ENCODE assay signal across 8 cellular contexts in genomic region chr19:49639401-49640112, GRCh38. TPM values are rescaled to one million over a fixed set of nuclear protein-coding genes. Genes with fewer than 3 reads are reported as not detected.
DNase-seq lines count a peak whose midpoint lies in the region; ATAC-seq and TF ChIP-seq lines count a peak whose summit lies in the region.

No MANE protein-coding gene starts in this region.

- TF ChIP-seq RAD21 in SK-N-SH (IDR thresholded peaks at IDR 0.05; ENCODE audit: low read length) = no peak

- in situ Hi-C loops in KBM-7 (cut with MboI; ENCODE audit: low pct_unique_long_range_greater_than_20kb, low sequenced_read_pairs) = no loop called here

- no peak for TF ChIP-seq CTCF in SK-N-SH (IDR thresholded peaks at IDR 0.05)
- TF ChIP-seq CTCF in kidney epithelial cell (IDR thresholded peaks at IDR 0.05; ENCODE audit: insufficient read depth, low read length, poor library complexity, severe bottlenecking) = no peak

- H3K9me2 ChIP-seq in SK-N-SH = no peaks in the 10 kb centered on the region

- H3K36me3 Mint-ChIP-seq in activated naive CD8-positive, alpha-beta T cell treated with anti-CD3 and anti-CD28 coated beads for 36 hours = peaks cover 16% of the 10 kb centered on the region

- POLR2A ChIA-PET in SK-N-SH (lab: Yijun Ruan, JAX) = interaction anchor here (0.7 to 1.3 kb wide), 6 partner anchors 8 to 211 kb away, joined by 3 to 5 read pairs (median 4); partner anchors contain the start of genes NOSIP, PRR12, PRRG2 and PTOV1

- H3K4me1 Mint-ChIP-seq in activated naive CD8-positive, alpha-beta T cell treated with anti-CD3 and anti-CD28 coated beads for 36 hours = peaks cover 43% of the 10 kb centered on the region

- H3K9ac ChIP-seq in SK-N-SH = peak overlapping the region; percentile 76

- H3K27ac Mint-ChIP-seq in activated naive CD8-positive, alpha-beta T cell treated with anti-CD3 and anti-CD28 coated beads for 36 hours = no peak overlapping the region

- H3K9me3 Mint-ChIP-seq in activated naive CD8-positive, alpha-beta T cell treated with anti-CD3 and anti-CD28 coated beads for 36 hours = no peaks in the 10 kb centered on the region

- peak overlapping the region; percentile 69 for H3K4me3 Mint-ChIP-seq in activated naive CD8-positive, alpha-beta T cell treated with anti-CD3 and anti-CD28 coated beads for 36 hours

- H2AFZ ChIP-seq in SK-N-SH (ENCODE audit: low read depth) = no peak overlapping the region

- H3K36me3 ChIP-seq in SK-N-SH (replicated peaks in 1 of 2; ENCODE audit: control insufficient read depth in 1 of 2, insufficient read depth in 2 of 2, low read length in 1 of 2) = peaks cover 0 to 4% of the 10 kb centered on the region in 2 experiments
- no peaks in the 10 kb centered on the region for H3K36me3 ChIP-seq in kidney epithelial cell (ENCODE audit: control insufficient read depth, insufficient read depth, low read length)

- no peak for ATAC-seq in SK-N-SH treated with all-trans-retinoic acid at 6 μM for 48 hours

- DNase-seq in SK-N-SH (no peak), kidney epithelial cell (ENCODE audit: low read depth) (no peak), substantia nigra (lab: John Stamatoyannopoulos, UW) (peak in 1 of 49 donors; percentile 23), NCI-H1417 treated with DMSO at 0.1 percent for 48 hours (lab: John Stamatoyannopoulos, UW) (no peak), COR-L47 (lab: John Stamatoyannopoulos, UW) (no peak), KBM-7 (no peak)
- no peak for DNase-seq in activated naive CD8-positive, alpha-beta T cell treated with anti-CD3 and anti-CD28 coated beads for 36 hours

- CTCF ChIA-PET in SK-N-SH (lab: Yijun Ruan, JAX) = interaction anchor here (0.8 to 5.2 kb wide), 3 partner anchors 32 to 44 kb away, joined by 3 to 31 read pairs (median 7); partner anchors contain the start of gene PRMT1

- peak overlapping the region; percentile 97 for H3K4me2 ChIP-seq in SK-N-SH

- H3K79me2 ChIP-seq in SK-N-SH (ENCODE audit: insufficient read depth) = peaks cover 46% of the 10 kb centered on the region

- H3K4me3 ChIP-seq in SK-N-SH (ENCODE audit: low read depth in 2 of 2, low read length in 1 of 2) (peak overlapping the region; percentile 64 to 87), kidney epithelial cell (ENCODE audit: low read depth, low read length) (peak overlapping the region; percentile 68)

- H3K27me3 ChIP-seq in SK-N-SH (ENCODE audit: insufficient read depth) = no peaks in the 10 kb centered on the region
- no peaks in the 10 kb centered on the region for H3K27me3 ChIP-seq in kidney epithelial cell (ENCODE audit: control insufficient read depth, insufficient read depth, low read length)

- no peak for TF ChIP-seq EP300 in SK-N-SH (IDR thresholded peaks at IDR 0.05; ENCODE audit: borderline replicate concordance in 1 of 2, low read depth in 1 of 2, low read length in 1 of 2)

- H3K4me1 ChIP-seq in SK-N-SH (ENCODE audit: control insufficient read depth in 1 of 2, insufficient read depth in 2 of 2, low read depth in 1 of 2, low read length in 1 of 2) = peaks cover 14 to 32% of the 10 kb centered on the region in 2 experiments

- peaks cover 14% of the 10 kb centered on the region for H3F3A ChIP-seq in SK-N-SH (replicated peaks; ENCODE audit: insufficient read depth)

- H4K20me1 ChIP-seq in SK-N-SH (ENCODE audit: insufficient read depth) = peaks cover 4% of the 10 kb centered on the region; the same call in 1 of the 2 replicates

- 37% methylated on average over 8 of the region's 31 CpGs for WGBS in SK-N-SH (ENCODE audit: low lambda C conversion rate)

- no peaks in the 10 kb centered on the region for H3K9me3 ChIP-seq in SK-N-SH

- H3K27ac ChIP-seq in SK-N-SH (ENCODE audit: low read depth in 2 of 2, low read length in 1 of 2) = peak overlapping the region; percentile 62 to 100
- H3K27ac ChIP-seq in substantia nigra (ENCODE audit: low read depth, low read length, poor library complexity, severe bottlenecking) = peak overlapping the region; percentile 68

- no peaks in the 10 kb centered on the region for H3K27me3 Mint-ChIP-seq in activated naive CD8-positive, alpha-beta T cell treated with anti-CD3 and anti-CD28 coated beads for 36 hours

TF ChIP-seq in SK-N-SH, 30 proteins besides CTCF, POLR2A, EP300 and RAD21:
- TF ChIP-seq ELF1 (IDR thresholded peaks at IDR 0.05) (no peak), JUND (IDR thresholded peaks at IDR 0.05) (no peak)

TF ChIP-seq in SK-N-SH treated with all-trans-retinoic acid at 6 μM for 48 hours, 23 proteins besides CTCF, POLR2A, EP300 and RAD21 (continues in another document):
- TF ChIP-seq PATZ1 (CRISPR knock-in tag; IDR thresholded peaks at IDR 0.05; ENCODE audit: borderline replicate concordance) (no peak), SNAI2 (CRISPR knock-in tag; IDR thresholded peaks at IDR 0.05) (no peak), TSHZ2 (CRISPR knock-in tag; IDR thresholded peaks at IDR 0.05) (no peak), ZFP3 (CRISPR knock-in tag; IDR thresholded peaks at IDR 0.05) (no peak), ESRRG (CRISPR knock-in tag; IDR thresholded peaks at IDR 0.05) (no peak), ARNTL (CRISPR knock-in tag; IDR thresholded peaks at IDR 0.05; ENCODE audit: borderline replicate concordance, low read depth) (no peak), OSR1 (CRISPR knock-in tag; IDR thresholded peaks at IDR 0.05) (no peak)

RNA-seq across cellular contexts. Expression of gene RRAS, which starts 0.4 kb away (rescaled TPM):
- polyA plus RNA-seq in SK-N-SH (2012; rRNA removed) = 113 and 141 TPM in 2 replicates
- 75.1 and 114 TPM in 2 replicates for polyA plus RNA-seq in SK-N-SH (2012; cell fraction: cytosol; rRNA removed)
- 85.4 and 90.9 TPM in 2 replicates for polyA plus RNA-seq in SK-N-SH (2012; cell fraction: nucleus; rRNA removed)
- total RNA-seq in activated naive CD8-positive, alpha-beta T cell treated with anti-CD3 and anti-CD28 coated beads for 36 hours = 1 to 10 TPM; 4.4 to 5.0 TPM
- 32.8 and 44.1 TPM in 2 replicates for total RNA-seq in kidney epithelial cell

RNA-seq across cellular contexts. Expression of gene SCAF1, which starts 2.5 kb away (rescaled TPM):
- polyA plus RNA-seq in SK-N-SH (2012; rRNA removed) = 5.5 and 9.5 TPM in 2 replicates
- polyA plus RNA-seq in SK-N-SH (2012; cell fraction: cytosol; rRNA removed) = 9.1 and 15.9 TPM in 2 replicates
- 51.6 and 91.2 TPM in 2 replicates for polyA plus RNA-seq in SK-N-SH (2012; cell fraction: nucleus; rRNA removed)
- 10 to 100 TPM; 58.9 to 62.2 TPM for total RNA-seq in activated naive CD8-positive, alpha-beta T cell treated with anti-CD3 and anti-CD28 coated beads for 36 hours
- total RNA-seq in kidney epithelial cell = 38.9 and 51.1 TPM in 2 replicates

RNA-seq across cellular contexts. Expression of gene IRF3, which starts 26.1 kb away (rescaled TPM):
- 85.9 and 112 TPM in 2 replicates for polyA plus RNA-seq in SK-N-SH (2012; rRNA removed)
- polyA plus RNA-seq in SK-N-SH (2012; cell fraction: cytosol; rRNA removed) = 37.9 and 61.4 TPM in 2 replicates
- polyA plus RNA-seq in SK-N-SH (2012; cell fraction: nucleus; rRNA removed) = 301 and 750 TPM in 2 replicates
- 100 to 1,000 TPM in 1 of 2 experiments, 10 to 100 TPM in 1; 94.5 to 105 TPM for total RNA-seq in activated naive CD8-positive, alpha-beta T cell treated with anti-CD3 and anti-CD28 coated beads for 36 hours
- total RNA-seq in kidney epithelial cell = 47.3 and 66.6 TPM in 2 replicates

RNA-seq across cellular contexts. Expression of gene BCL2L12, which starts 26.2 kb away (rescaled TPM):
- polyA plus RNA-seq in SK-N-SH (2012; rRNA removed) = 20.3 and 27.9 TPM in 2 replicates
- polyA plus RNA-seq in SK-N-SH (2012; cell fraction: cytosol; rRNA removed) = 11.9 and 15.4 TPM in 2 replicates
- polyA plus RNA-seq in SK-N-SH (2012; cell fraction: nucleus; rRNA removed) = 18.2 and 30.0 TPM in 2 replicates
- 10 to 100 TPM; 74.1 to 81.9 TPM for total RNA-seq in activated naive CD8-positive, alpha-beta T cell treated with anti-CD3 and anti-CD28 coated beads for 36 hours
- 13.9 and 19.8 TPM in 2 replicates for total RNA-seq in kidney epithelial cell

RNA-seq across cellular contexts. Expression of gene PRMT1, which starts 37.5 kb away (rescaled TPM):
- polyA plus RNA-seq in SK-N-SH (2012; rRNA removed) = 774 and 789 TPM in 2 replicates
- 388 and 605 TPM in 2 replicates for polyA plus RNA-seq in SK-N-SH (2012; cell fraction: cytosol; rRNA removed)
- polyA plus RNA-seq in SK-N-SH (2012; cell fraction: nucleus; rRNA removed) = 501 and 596 TPM in 2 replicates
- total RNA-seq in activated naive CD8-positive, alpha-beta T cell treated with anti-CD3 and anti-CD28 coated beads for 36 hours = 100 to 1,000 TPM; 538 to 547 TPM
- 284 and 314 TPM in 2 replicates for total RNA-seq in kidney epithelial cell
